ENCODE assay signal across 23 cellular contexts in genomic region chr1:203001986-203002385, GRCh38.
"Had no signal": no experiment of that assay in that cellular context is flagged by ENCODE, and none has a peak within 500 bp of the region (broad histone marks: within the 10 kb centered on the region; RNA-seq: fewer than 3 reads in every experiment).

No MANE protein-coding gene starts in this region.

- H3K9me3 ChIP-seq: gastroesophageal sphincter, heart left ventricle, left ventricle myocardium inferior, prostate gland, right atrium auricular region, transverse colon, uterus had no signal

- H3K4me3 Mint-ChIP-seq: activated B cell treated with CpG ODN at 0.5 μM for 24 hours; activated CD4-positive, alpha-beta memory T cell treated with anti-CD3 and anti-CD28 coated beads for 36 hours; activated naive CD8-positive, alpha-beta T cell treated with anti-CD3 and anti-CD28 coated beads, Interleukin-2, amount 10 ng/mL, durations not matched to agents 7 days and 5 days; activated T-helper 17 cell treated with anti-CD3 and anti-CD28 coated beads, Interleukin-2, amount 50 U/mL, for 72 hours; neural crest cell had no signal

- H3K27ac ChIP-seq: dorsolateral prefrontal cortex, gastroesophageal sphincter, heart left ventricle, left ventricle myocardium inferior, prostate gland, right atrium auricular region, skin epidermis, transverse colon, uterus had no signal

- H3K36me3 ChIP-seq: gastroesophageal sphincter, heart left ventricle, left ventricle myocardium inferior, prostate gland, right atrium auricular region, transverse colon, uterus had no signal

- DNase-seq: activated B cell treated with CpG ODN at 0.5 μM for 24 hours; activated CD4-positive, alpha-beta memory T cell treated with anti-CD3 and anti-CD28 coated beads for 36 hours; activated CD4-positive, alpha-beta T cell treated with anti-CD3 and anti-CD28 coated beads for 4 hours; activated naive CD4-positive, alpha-beta T cell treated with Interleukin-2 at 50 U/mL for 16 hours; activated naive CD8-positive, alpha-beta T cell treated with anti-CD3 and anti-CD28 coated beads, Interleukin-2, amount 10 ng/mL, durations not matched to agents 7 days and 5 days; activated T-cell treated with anti-CD3 and anti-CD28 coated beads, Interleukin-2, amount 50 U/mL, for 1 hour; amygdala; central memory CD4-positive, alpha-beta T cell; dorsolateral prefrontal cortex; heart left ventricle; kidney glomerular epithelial cell; left ventricle myocardium inferior; stimulated activated naive CD8-positive, alpha-beta T cell treated with anti-CD3 and anti-CD28 coated beads, Interleukin-15, Interleukin-2, amounts not matched to agents 100 U/mL and 50 U/mL, for 24 hours; substantia nigra; transverse colon; uterus had no signal

- H3K4me3 ChIP-seq: dorsolateral prefrontal cortex, gastroesophageal sphincter, heart left ventricle, left ventricle myocardium inferior, prostate gland, right atrium auricular region, skin epidermis, transverse colon, uterus had no signal

- H3K36me3 Mint-ChIP-seq: activated naive CD8-positive, alpha-beta T cell treated with anti-CD3 and anti-CD28 coated beads, Interleukin-2, amount 10 ng/mL, durations not matched to agents 7 days and 5 days; brain had no signal

- H3K27ac Mint-ChIP-seq: activated B cell treated with CpG ODN at 0.5 μM for 24 hours; activated CD4-positive, alpha-beta memory T cell treated with anti-CD3 and anti-CD28 coated beads for 36 hours; activated naive CD8-positive, alpha-beta T cell treated with anti-CD3 and anti-CD28 coated beads, Interleukin-2, amount 10 ng/mL, durations not matched to agents 7 days and 5 days; activated T-helper 17 cell treated with anti-CD3 and anti-CD28 coated beads, Interleukin-2, amount 50 U/mL, for 72 hours; brain had no signal

- H3K27me3 ChIP-seq: gastroesophageal sphincter, heart left ventricle, right atrium auricular region, transverse colon, uterus had no signal

- H3K4me1 ChIP-seq: prostate gland, uterus had no signal

- H3K9me3 Mint-ChIP-seq: activated CD4-positive, alpha-beta memory T cell treated with anti-CD3 and anti-CD28 coated beads for 36 hours; activated naive CD8-positive, alpha-beta T cell treated with anti-CD3 and anti-CD28 coated beads, Interleukin-2, amount 10 ng/mL, durations not matched to agents 7 days and 5 days; activated T-helper 17 cell treated with anti-CD3 and anti-CD28 coated beads, Interleukin-2, amount 50 U/mL, for 72 hours; brain; neural crest cell had no signal

- H3K27me3 Mint-ChIP-seq: activated B cell treated with CpG ODN at 0.5 μM for 24 hours had no signal
